Comparison of ENCODE assay signal across 1 cellular context in genomic region chr6:136095961-136096360, GRCh38.
TF ChIP-seq lines count a peak whose summit lies in the region.

No MANE protein-coding gene starts in this region.

TF ChIP-seq in IMR-90, 13 proteins besides CTCF, POLR2A, EP300 and RAD21:
- TF ChIP-seq MAFK (IDR thresholded peaks at IDR 0.05; ENCODE audit: low read depth, low read length) = no peak
- TF ChIP-seq BHLHE40 (IDR thresholded peaks at IDR 0.05; ENCODE audit: low read depth, low read length) = no peak
- no peak for TF ChIP-seq CEBPB (IDR thresholded peaks at IDR 0.05; ENCODE audit: low read depth, low read length)
- no peak for TF ChIP-seq NFE2L2 (IDR thresholded peaks at IDR 0.05; ENCODE audit: low read depth, low read length)
- TF ChIP-seq USF2 (IDR thresholded peaks at IDR 0.05; ENCODE audit: low read depth, low read length) = no peak
- no peak for TF ChIP-seq CHD1 (IDR thresholded peaks at IDR 0.05; ENCODE audit: low read depth, low read length)
- no peak for TF ChIP-seq MXI1 (IDR thresholded peaks at IDR 0.05; ENCODE audit: borderline replicate concordance, low read depth, low read length)
TF ChIP-seq in IMR-90: peak in this region for 0.
